1 cellular context compared by ENCODE assay signal in genomic region chr19:48330012-48330681, GRCh38.
A peak's percentile ranks its signal among the peaks of the same experiment; 100 is the strongest.
TF ChIP-seq lines count a peak whose summit lies in the region.

No MANE protein-coding gene starts in this region.

TF ChIP-seq in H1, 55 proteins besides CTCF, POLR2A, EP300 and RAD21 (continued from another document):
- TF ChIP-seq JUND (IDR thresholded peaks at IDR 0.05; ENCODE audit: low read length) (peak; percentile 48; the same call in 1 of the 2 replicates), MAX (IDR thresholded peaks at IDR 0.05) (peak; percentile 37; the same call in 1 of the 2 replicates), JUN (IDR thresholded peaks at IDR 0.05; ENCODE audit: low read depth, low read length) (0 out of 2 replicates have a peak, but pooled peaks have one; percentile 18), POLR2AphosphoS5 (IDR thresholded peaks at IDR 0.05; ENCODE audit: low read depth, low read length) (peak; percentile 66), SIX5 (IDR thresholded peaks at IDR 0.05; ENCODE audit: low read depth, low read length) (peak; percentile 99), POU5F1 (IDR thresholded peaks at IDR 0.05; ENCODE audit: low read depth, low read length) (no peak), HDAC2 (IDR thresholded peaks at IDR 0.05; ENCODE audit: borderline replicate concordance in 1 of 2, low read depth in 2 of 2, low read length in 2 of 2) (0 out of 4 replicates have a peak, but pooled peaks of 1 of the 2 experiments have one; percentile 43), YY1 (IDR thresholded peaks at IDR 0.05; ENCODE audit: low read depth, low read length) (no peak; the same call in 1 of the 2 replicates)
